20 cellular contexts compared by ENCODE assay signal in the genomic region with DNA sequence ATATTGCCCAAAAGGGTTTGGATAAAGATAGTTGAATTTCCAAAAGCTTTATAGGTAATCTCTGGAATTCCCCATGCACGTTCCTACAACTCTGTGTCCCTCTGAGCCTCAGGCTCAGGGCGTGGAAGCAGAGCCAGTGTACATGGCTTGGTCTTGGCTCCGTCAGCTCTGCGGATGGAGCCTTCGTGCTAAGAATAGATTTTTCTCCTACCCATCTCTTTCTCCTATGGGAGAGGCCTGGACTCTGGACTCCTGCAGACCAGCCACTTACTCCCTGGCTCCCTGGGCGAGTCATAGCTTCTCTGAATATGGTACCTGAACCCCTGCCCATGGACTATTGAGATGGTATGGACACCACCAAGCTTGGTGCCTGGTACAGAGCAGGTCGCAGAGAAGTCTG.
"Had no signal": no experiment of that assay in that cellular context is flagged by ENCODE, and none has a peak within 500 bp of the region (broad histone marks: within the 10 kb centered on the region; RNA-seq: fewer than 3 reads in every experiment).

No MANE protein-coding gene starts in this region.

- H3K4me1 ChIP-seq: foreskin keratinocyte, stomach, uterus had no signal

- H3K27me3 ChIP-seq: foreskin keratinocyte, neural progenitor cell, stomach, transverse colon, uterus had no signal

- H3K4me3 ChIP-seq: lung, neural progenitor cell, stomach, transverse colon, uterus had no signal

- ATAC-seq: activated CD8-positive, alpha-beta T cell treated with anti-CD3 and anti-CD28 coated beads, Interleukin-2, amount 10 ng/mL, durations not matched to agents 7 days and 5 days; activated naive CD8-positive, alpha-beta T cell treated with anti-CD3 and anti-CD28 coated beads, Interleukin-2, amount 50 U/mL, for 24 hours; foreskin keratinocyte; naive thymus-derived CD8-positive, alpha-beta T cell; stimulated activated effector memory CD8-positive, alpha-beta T cell treated with anti-CD3 and anti-CD28 coated beads, Interleukin-12 subunit alpha, Interleukin-12 subunit beta, amount 100 ng/mL, for 72 hours had no signal

- H3K36me3 ChIP-seq: neural progenitor cell, uterus had no signal

- H3K9me3 ChIP-seq: stomach, uterus had no signal

- H3K4me2 ChIP-seq: neural progenitor cell had no signal

- H3K27ac ChIP-seq: foreskin keratinocyte, neural progenitor cell, stomach, transverse colon, uterus had no signal

- H2AFZ ChIP-seq: neural progenitor cell had no signal

- DNase-seq: activated CD4-positive, alpha-beta T cell treated with anti-CD3 and anti-CD28 coated beads for 1 hour; activated CD4-positive, alpha-beta T cell treated with anti-CD3 and anti-CD28 coated beads, Interleukin-2, amount 50 U/mL, for 1 hour; activated CD8-positive, alpha-beta T cell treated with anti-CD3 and anti-CD28 coated beads, Interleukin-2, amount 10 ng/mL, durations not matched to agents 7 days and 5 days; activated gamma-delta T cell; activated naive CD4-positive, alpha-beta T cell treated with anti-CD3 and anti-CD28 coated beads, Interleukin-2, amount 50 U/mL, for 16 hours; activated naive CD8-positive, alpha-beta T cell treated with anti-CD3 and anti-CD28 coated beads, Interleukin-2, amount 50 U/mL, for 24 hours; caudate nucleus; effector CD8-positive, alpha-beta T cell; erythroblast; foreskin keratinocyte; glutamatergic neuron; naive thymus-derived CD8-positive, alpha-beta T cell; stimulated activated CD4-positive, alpha-beta T cell treated with anti-CD3 and anti-CD28 coated beads, Interleukin-1b, Interleukin-23, amount 100 ng/mL, for 48 hours; stomach; T-helper 1 cell; transverse colon; uterus had no signal
